In genomic region chr5:136522217-136522956, GRCh38 we compare ENCODE assay signal across 21 cellular contexts.
"Had no signal": no experiment of that assay in that cellular context is flagged by ENCODE, and none has a peak within 500 bp of the region (broad histone marks: within the 10 kb centered on the region; RNA-seq: fewer than 3 reads in every experiment).

No MANE protein-coding gene starts in this region.

- DNase-seq: activated CD4-positive, alpha-beta T cell treated with anti-CD3 and anti-CD28 coated beads for 1 hour; activated gamma-delta T cell treated with Interleukin-2 at 50 U/mL for 16 hours; activated T-cell treated with anti-CD3 and anti-CD28 coated beads, Interleukin-2, amount 50 U/mL, for 1 hour; anterior cingulate cortex; brain microvascular endothelial cell; central memory CD4-positive, alpha-beta T cell; foreskin fibroblast; kidney; midbrain; natural killer cell; retina; stimulated activated CD4-positive, alpha-beta T cell treated with anti-CD3 and anti-CD28 coated beads, Interleukin-12 subunit alpha, Interleukin-12 subunit beta, amount 100 ng/mL, for 4 hours; stimulated activated CD4-positive, alpha-beta T cell treated with anti-CD3 and anti-CD28 coated beads, Interleukin-4, amount 100 ng/mL, for 4 hours; stimulated activated naive CD8-positive, alpha-beta T cell treated with anti-CD3 and anti-CD28 coated beads, Interleukin-15, Interleukin-2, amounts not matched to agents 100 U/mL and 50 U/mL, for 24 hours; T1000; upper lobe of left lung had no signal

- H3K36me3 Mint-ChIP-seq: activated naive CD4-positive, alpha-beta T cell treated with anti-CD3 and anti-CD28 coated beads, Interleukin-2, amount 50 U/mL, for 24 hours; natural killer cell had no signal

- H3K4me1 ChIP-seq: upper lobe of left lung had no signal

- H3K4me3 Mint-ChIP-seq: activated naive CD4-positive, alpha-beta T cell treated with anti-CD3 and anti-CD28 coated beads, Interleukin-2, amount 50 U/mL, for 24 hours; natural killer cell; T-helper 1 cell treated with Interleukin-12 subunit alpha and Interleukin-12 subunit beta and Interleukin-4 antibody, amounts not matched to agents 30 μg/mL and 1 μg/mL, for 36 hours had no signal

- H3K9me3 ChIP-seq: upper lobe of left lung had no signal

- H3K27ac ChIP-seq: brain microvascular endothelial cell, upper lobe of left lung, VCaP had no signal

- H3K9me3 Mint-ChIP-seq: T-helper 1 cell treated with Interleukin-12 subunit alpha and Interleukin-12 subunit beta and Interleukin-4 antibody, amounts not matched to agents 30 μg/mL and 1 μg/mL, for 36 hours had no signal

- H3K27me3 ChIP-seq: brain microvascular endothelial cell, upper lobe of left lung had no signal

- H3K27ac Mint-ChIP-seq: activated naive CD4-positive, alpha-beta T cell treated with anti-CD3 and anti-CD28 coated beads, Interleukin-2, amount 50 U/mL, for 24 hours; natural killer cell; progenitor cell of endocrine pancreas; T-helper 1 cell treated with Interleukin-12 subunit alpha and Interleukin-12 subunit beta and Interleukin-4 antibody, amounts not matched to agents 30 μg/mL and 1 μg/mL, for 36 hours had no signal

- H3K4me1 Mint-ChIP-seq: activated naive CD4-positive, alpha-beta T cell treated with anti-CD3 and anti-CD28 coated beads, Interleukin-2, amount 50 U/mL, for 24 hours; natural killer cell had no signal

- H3K4me3 ChIP-seq: lung, upper lobe of left lung had no signal

- H3K36me3 ChIP-seq: brain microvascular endothelial cell, upper lobe of left lung had no signal

- H3K27me3 Mint-ChIP-seq: activated naive CD4-positive, alpha-beta T cell treated with anti-CD3 and anti-CD28 coated beads, Interleukin-2, amount 50 U/mL, for 24 hours had no signal

- ATAC-seq: natural killer cell; stimulated activated naive CD8-positive, alpha-beta T cell treated with anti-CD3 and anti-CD28 coated beads, Interleukin-15, Interleukin-2, amounts not matched to agents 100 U/mL and 50 U/mL, for 24 hours had no signal
